8 cellular contexts compared by ENCODE assay signal in the genomic region with DNA sequence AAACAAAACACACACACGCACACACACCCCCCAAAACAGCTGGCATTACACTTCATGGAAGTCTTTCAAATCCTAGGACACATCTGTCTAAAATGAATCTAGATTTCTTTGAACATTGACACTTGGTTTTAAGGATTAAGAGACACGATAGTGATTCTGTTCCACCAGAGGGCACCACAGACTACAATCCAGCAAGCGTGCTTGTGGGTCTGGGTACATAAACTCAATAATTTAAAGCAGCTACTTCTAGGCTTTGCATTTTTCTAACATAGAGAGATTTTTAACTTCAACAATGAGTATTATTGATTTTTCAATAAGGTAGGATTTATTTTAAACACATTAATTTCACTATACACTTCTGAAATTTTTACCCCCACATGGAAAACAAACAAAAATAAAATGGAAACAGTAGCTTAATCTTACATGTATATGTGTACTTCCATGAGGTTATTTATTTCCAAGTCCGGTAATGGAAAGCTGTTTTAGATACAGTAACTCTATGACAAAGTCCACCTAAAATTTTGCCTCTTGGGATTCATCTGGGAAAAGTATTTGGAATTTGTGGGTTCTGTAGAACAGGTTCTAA.
A peak's percentile ranks its signal among the peaks of the same experiment; 100 is the strongest.
DNase-seq lines count a peak whose midpoint lies in the region; ATAC-seq and TF ChIP-seq lines count a peak whose summit lies in the region.

No MANE protein-coding gene starts in this region.

- POLR2A ChIA-PET in T-cell (lab: Charles Lee) = interaction anchor here in 1 of 2 donors (0.7 kb wide), 1 partner anchor 654 kb away, joined by 3 read pairs; no protein-coding TSS in a partner anchor

- H3K27ac Mint-ChIP-seq in T-cell = no peak overlapping the region

- H3K4me3 Mint-ChIP-seq in T-cell = no peak overlapping the region

- in situ Hi-C loops in astrocyte of the spinal cord (cut with HindIII; ENCODE audit: low sequenced_read_pairs) = no loop called here

- DNase-seq in Ammon's horn (ENCODE audit: low spot score) = peak; percentile 86
- DNase-seq in NAMALWA (ENCODE audit: low spot score) = peak; percentile 75
- DNase-seq in T-cell = peak in 33 of 34 experiments; percentile 16 to 67 (median 52)
- DNase-seq in astrocyte of the spinal cord (ENCODE audit: low read depth, low spot score) = peak; percentile 84
- DNase-seq in iPS DF 4.7 (ENCODE audit: extremely low read depth, low spot score) = peak; percentile 30
- DNase-seq in stimulated activated CD4-positive, alpha-beta T cell treated with anti-CD3 and anti-CD28 coated beads, Interleukin-12 subunit alpha, Interleukin-12 subunit beta, amount 100 ng/mL, for 24 hours (ENCODE audit: low read depth in 2 of 2) = peak; percentile 24 to 44

- H3K9me3 Mint-ChIP-seq in T-cell = no peaks in the 10 kb centered on the region

- H3K4me1 Mint-ChIP-seq in T-cell = no peaks in the 10 kb centered on the region

- peaks cover 19 to 22% of the 10 kb centered on the region in 2 donors for H3K27me3 Mint-ChIP-seq in T-cell

- no peak overlapping the region for H3K4me3 ChIP-seq in astrocyte of the spinal cord (ENCODE audit: low read depth, low read length)

- H3K36me3 Mint-ChIP-seq in T-cell = no peaks in the 10 kb centered on the region

- CTCF ChIA-PET in T-cell (lab: Charles Lee) = interaction anchor here (0.6 to 3.2 kb wide), 19 partner anchors 9 to 1090 kb away, joined by 3 to 43 read pairs (median 4); no protein-coding TSS in a partner anchor

- peak; percentile 71 for TF ChIP-seq CTCF in astrocyte of the spinal cord (IDR thresholded peaks at IDR 0.05; ENCODE audit: low read depth, low read length)

- ATAC-seq in GM18909 (IDR thresholded peaks at IDR 0.05; ENCODE audit: poor library complexity, unreplicated experiment) (peak; percentile 60), T-cell (replicated peaks in 1 of 4) (peak in 1 of 4 experiments; percentile 41), HG03025 (IDR thresholded peaks at IDR 0.05; ENCODE audit: low FRiP score, unreplicated experiment) (no peak)

Comparison
In these comparisons a context has a peak if more than half of its experiments do, and no peak if none do; other contexts are left out.
1. DNase-seq: peak in every context shown above with its lines; median percentile 86 in Ammon's horn; 84 in astrocyte of the spinal cord; 75 in NAMALWA; 52 in T-cell; 34 in stimulated activated CD4-positive, alpha-beta T cell treated with anti-CD3 and anti-CD28 coated beads, Interleukin-12 subunit alpha, Interleukin-12 subunit beta, amount 100 ng/mL, for 24 hours; 30 in iPS DF 4.7.